ENCODE assay signal across 8 cellular contexts in the genomic region with DNA sequence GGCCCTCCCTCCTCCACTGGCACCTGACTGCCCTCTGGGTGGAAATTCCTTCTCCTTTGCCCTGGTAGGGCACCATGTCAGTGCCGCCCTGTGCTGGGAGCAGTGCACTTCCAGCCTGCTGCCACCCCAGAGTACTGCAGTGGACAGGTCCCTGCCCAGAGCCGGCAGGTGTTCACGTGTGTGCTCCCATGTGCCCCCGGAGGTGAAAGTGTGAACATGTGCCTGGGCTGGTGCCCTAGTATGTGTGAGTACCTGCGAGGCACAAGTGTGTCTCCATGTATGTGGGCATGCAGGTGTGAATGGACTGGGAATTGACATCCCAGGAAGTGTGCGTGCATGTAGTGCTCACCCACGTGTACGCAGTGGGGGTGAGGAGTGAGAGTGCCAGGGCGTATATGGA. TPM values are rescaled to one million over a fixed set of nuclear protein-coding genes. Genes with fewer than 3 reads are reported as not detected.
DNase-seq lines count a peak whose midpoint lies in the region; ATAC-seq and TF ChIP-seq lines count a peak whose summit lies in the region.

No MANE protein-coding gene starts in this region.

- no peak for TF ChIP-seq RAD21 in IMR-90 (IDR thresholded peaks at IDR 0.05; ENCODE audit: low read length)

- H4K5ac ChIP-seq in IMR-90 (ENCODE audit: low read depth, low read length): no peak overlapping the region

- no peaks in the 10 kb centered on the region for H3K36me3 Mint-ChIP-seq in activated T-helper 17 cell treated with anti-CD3 and anti-CD28 coated beads, Interleukin-2, amount 50 U/mL, for 72 hours (ENCODE audit: low read depth)
- peaks cover 7 to 40% (median 12%) of the 10 kb centered on the region in 5 donors for H3K36me3 Mint-ChIP-seq in naive thymus-derived CD4-positive, alpha-beta T cell

- no peaks in the 10 kb centered on the region for H3K27me3 ChIP-seq in DND-41 (ENCODE audit: insufficient read depth, low read length, poor library complexity)
- H3K27me3 ChIP-seq in IMR-90 (ENCODE audit: control insufficient read depth, insufficient read depth, low read length): no peaks in the 10 kb centered on the region
- H3K27me3 ChIP-seq in naive thymus-derived CD4-positive, alpha-beta T cell (ENCODE audit: control insufficient read depth in 2 of 2, insufficient read depth in 2 of 2, low read length in 2 of 2): no peaks in the 10 kb centered on the region
- H3K27me3 ChIP-seq in BE2C: no peaks in the 10 kb centered on the region

- intact Hi-C loops in IMR-90 (cut with micrococcal nuclease): no loop called here
- intact Hi-C loops in naive thymus-derived CD4-positive, alpha-beta T cell (cut with micrococcal nuclease): loop anchor here in 1 of 2 donors (2.0 kb wide), 1 partner anchor 83 kb away; no protein-coding TSS in a partner anchor

- H3K18ac ChIP-seq in IMR-90 (ENCODE audit: low read depth, low read length): no peak overlapping the region

- no peaks in the 10 kb centered on the region for H3K36me3 ChIP-seq in DND-41 (ENCODE audit: insufficient read depth, low read length)
- H3K36me3 ChIP-seq in IMR-90 (ENCODE audit: control insufficient read depth, insufficient read depth, low read length): peaks cover 4% of the 10 kb centered on the region; the same call in 1 of the 2 replicates
- H3K36me3 ChIP-seq in naive thymus-derived CD4-positive, alpha-beta T cell (ENCODE audit: control insufficient read depth in 2 of 3, insufficient read depth in 3 of 3, low read length in 3 of 3): peaks cover 0 to 60% (median 0%) of the 10 kb centered on the region in 3 experiments
- no peaks in the 10 kb centered on the region for H3K36me3 ChIP-seq in BE2C

- H2AK5ac ChIP-seq in IMR-90 (ENCODE audit: low read depth, low read length): no peak overlapping the region

- ATAC-seq in DND-41 (ENCODE audit: insufficient read depth, low read depth) (peak; percentile 48), IMR-90 (ENCODE audit: low read depth) (no peak)
- no peak for ATAC-seq in activated T-helper 17 cell treated with anti-CD3 and anti-CD28 coated beads, Interleukin-2, amount 50 U/mL, for 72 hours (replicated peaks)
- peak; percentile 64 for ATAC-seq in naive thymus-derived CD4-positive, alpha-beta T cell

- no peak overlapping the region for H3K23ac ChIP-seq in IMR-90 (ENCODE audit: low read depth, low read length)

- H3K4me2 ChIP-seq in DND-41 (ENCODE audit: insufficient read depth, low read length): no peak overlapping the region
- no peak overlapping the region for H3K4me2 ChIP-seq in IMR-90 (ENCODE audit: low read depth, low read length)

- no peak overlapping the region for H2BK120ac ChIP-seq in IMR-90 (ENCODE audit: low read depth, low read length)

- no peaks in the 10 kb centered on the region for H3K79me2 ChIP-seq in DND-41 (ENCODE audit: insufficient read depth, low read length)

- no peak overlapping the region for H3K4ac ChIP-seq in IMR-90 (ENCODE audit: low read depth, low read length)

- H3K9ac ChIP-seq in DND-41 (ENCODE audit: low read depth, low read length) (no peak overlapping the region), IMR-90 (ENCODE audit: low read depth, low read length) (no peak overlapping the region)

- H3K9me3 ChIP-seq in DND-41 (ENCODE audit: insufficient read depth, low read length, severe bottlenecking) (no peaks in the 10 kb centered on the region), IMR-90 (ENCODE audit: control insufficient read depth, insufficient read depth, low read length) (no peaks in the 10 kb centered on the region), BE2C (no peaks in the 10 kb centered on the region)
- no peaks in the 10 kb centered on the region for H3K9me3 ChIP-seq in naive thymus-derived CD4-positive, alpha-beta T cell (ENCODE audit: control insufficient read depth in 2 of 3, low read length in 3 of 3)

- peaks cover 9% of the 10 kb centered on the region for H3K4me1 Mint-ChIP-seq in activated T-helper 17 cell treated with anti-CD3 and anti-CD28 coated beads, Interleukin-2, amount 50 U/mL, for 72 hours
- peaks cover 20 to 36% (median 32%) of the 10 kb centered on the region in 7 donors for H3K4me1 Mint-ChIP-seq in naive thymus-derived CD4-positive, alpha-beta T cell

- TF ChIP-seq POLR2A in IMR-90 (IDR thresholded peaks at IDR 0.05; ENCODE audit: low read depth, low read length): no peak

- H3K14ac ChIP-seq in IMR-90 (replicated peaks; ENCODE audit: low read depth, low read length): no peak overlapping the region

- H3K27ac ChIP-seq in DND-41 (ENCODE audit: low read length) (no peak overlapping the region), IMR-90 (ENCODE audit: insufficient read depth, low read length) (no peak overlapping the region)
- peak overlapping the region; percentile 17 for H3K27ac ChIP-seq in naive thymus-derived CD4-positive, alpha-beta T cell (ENCODE audit: low read depth, low read length)

- no peak overlapping the region; the same call in 1 of the 2 replicates for H4K91ac ChIP-seq in IMR-90 (ENCODE audit: insufficient read depth, low read depth, low read length)

- H4K20me1 ChIP-seq in DND-41 (ENCODE audit: insufficient read depth, low read length) (no peaks in the 10 kb centered on the region; the same call in 1 of the 2 replicates), IMR-90 (ENCODE audit: insufficient read depth, low read length) (no peaks in the 10 kb centered on the region)

- H2BK15ac ChIP-seq in IMR-90 (ENCODE audit: low read depth, low read length): no peak overlapping the region

- no peak overlapping the region for H3K4me3 Mint-ChIP-seq in activated T-helper 17 cell treated with anti-CD3 and anti-CD28 coated beads, Interleukin-2, amount 50 U/mL, for 72 hours
- H3K4me3 Mint-ChIP-seq in naive thymus-derived CD4-positive, alpha-beta T cell: peak overlapping the region in 7 of 10 donors; percentile 40 to 62 (median 58)

- dilution Hi-C loops in IMR-90 (cut with HindIII; ENCODE audit: low sequenced_read_pairs, unreplicated experiment): no loop called here

- CTCF ChIA-PET in IMR-90 (lab: Yijun Ruan, JAX): no interaction called here
- CTCF ChIA-PET in naive thymus-derived CD4-positive, alpha-beta T cell (lab: Charles Lee): interaction anchor here (0.8 to 4.3 kb wide), 5 partner anchors 8 to 168 kb away, joined by 3 to 22 read pairs (median 4); a partner anchor contains a TSS

- peaks cover 29% of the 10 kb centered on the region for H3K9me1 ChIP-seq in IMR-90 (ENCODE audit: insufficient read depth, low read length)

- H3K27me3 Mint-ChIP-seq in activated T-helper 17 cell treated with anti-CD3 and anti-CD28 coated beads, Interleukin-2, amount 50 U/mL, for 72 hours: no peaks in the 10 kb centered on the region
- H3K27me3 Mint-ChIP-seq in naive thymus-derived CD4-positive, alpha-beta T cell: no peaks in the 10 kb centered on the region

- no peak overlapping the region for H4K8ac ChIP-seq in IMR-90 (ENCODE audit: low read depth in 2 of 2, low read length in 2 of 2)

- peak overlapping the region; percentile 10 for H3K27ac Mint-ChIP-seq in activated T-helper 17 cell treated with anti-CD3 and anti-CD28 coated beads, Interleukin-2, amount 50 U/mL, for 72 hours
- peak overlapping the region; percentile 52 to 93 (median 75) for H3K27ac Mint-ChIP-seq in naive thymus-derived CD4-positive, alpha-beta T cell

- in situ Hi-C loops in IMR-90 (cut with MboI; ENCODE audit: low sequenced_read_pairs): no loop called here

- H2AFZ ChIP-seq in DND-41 (ENCODE audit: low read depth, low read length) (no peak overlapping the region), IMR-90 (replicated peaks; ENCODE audit: low read length, poor library complexity) (no peak overlapping the region)

- H2BK5ac ChIP-seq in IMR-90 (ENCODE audit: low read depth, low read length, poor library complexity, severe bottlenecking): no peak overlapping the region

- H2AK9ac ChIP-seq in IMR-90 (replicated peaks; ENCODE audit: low read depth, low read length, poor library complexity): peak overlapping the region; percentile 47

- WGBS in IMR-90 (ENCODE audit: extremely low coverage in 2 of 2, insufficient read length in 1 of 2), 2 experiments: 88% methylated on average over 3 of the region's 9 CpGs; no CpG with 5 or more reads in 1 of the 2 experiments

- peaks cover 0 to 9% of the 10 kb centered on the region in 2 experiments; a peak in 1 of 4 replicates for H3K79me1 ChIP-seq in IMR-90 (ENCODE audit: low read depth in 1 of 2, low read length in 2 of 2)

- POLR2A ChIA-PET in IMR-90 (lab: Charles Lee; ENCODE audit: unreplicated experiment): no interaction called here
- POLR2A ChIA-PET in naive thymus-derived CD4-positive, alpha-beta T cell (lab: Charles Lee): interaction anchor here (1.9 to 3.3 kb wide), 2 partner anchors 13 to 33 kb away, joined by 11 to 15 read pairs; a partner anchor contains a TSS

- no TSS peak for BruUV-seq in IMR-90 (replicated peaks; lab: Mats Ljungman, UMichigan)

- H3K4me3 ChIP-seq in DND-41 (ENCODE audit: low read depth in 1 of 2, low read length in 2 of 2) (no peak overlapping the region), IMR-90 (ENCODE audit: insufficient read depth, low read depth, low read length) (no peak overlapping the region), BE2C (ENCODE audit: low read depth, low read length) (no peak overlapping the region)
- H3K4me3 ChIP-seq in naive thymus-derived CD4-positive, alpha-beta T cell (ENCODE audit: low read length): no peak overlapping the region

- H3K9me3 Mint-ChIP-seq in activated T-helper 17 cell treated with anti-CD3 and anti-CD28 coated beads, Interleukin-2, amount 50 U/mL, for 72 hours: no peaks in the 10 kb centered on the region
- H3K9me3 Mint-ChIP-seq in naive thymus-derived CD4-positive, alpha-beta T cell: no peaks in the 10 kb centered on the region

- no peak overlapping the region for H3K56ac ChIP-seq in IMR-90 (ENCODE audit: extremely low read depth, insufficient read depth, low read length)

- DNase-seq in DND-41 (peak; percentile 38), IMR-90 (no peak), epidermal melanocyte (ENCODE audit: insufficient read length, low spot score) (no peak), SW 1271 (lab: John Stamatoyannopoulos, UW) (no peak), C1 segment of cervical spinal cord (lab: John Stamatoyannopoulos, UW) (no peak), BE2C (no peak)
- DNase-seq in naive thymus-derived CD4-positive, alpha-beta T cell: peak in 6 of 9 donors; percentile 12 to 39 (median 32)

- no peak overlapping the region for H2BK20ac ChIP-seq in IMR-90 (ENCODE audit: low read depth, low read length)

- TF ChIP-seq CTCF in DND-41 (IDR thresholded peaks at IDR 0.05; ENCODE audit: borderline replicate concordance, extremely low read depth, low read length, poor library complexity, severe bottlenecking) (peak; percentile 57), IMR-90 (conservative IDR thresholded peaks at IDR 0.05; ENCODE audit: low read depth, low read length) (no peak), BE2C (IDR thresholded peaks at IDR 0.05; ENCODE audit: low read depth, low read length) (no peak)

- H3K4me1 ChIP-seq in DND-41 (ENCODE audit: insufficient read depth, low read length): peaks cover 14% of the 10 kb centered on the region
- H3K4me1 ChIP-seq in IMR-90 (ENCODE audit: control insufficient read depth, insufficient read depth, low read length): peaks cover 8% of the 10 kb centered on the region
- H3K4me1 ChIP-seq in naive thymus-derived CD4-positive, alpha-beta T cell (ENCODE audit: control insufficient read depth in 2 of 2, insufficient read depth in 2 of 2, low read length in 2 of 2): peaks cover 12 to 23% of the 10 kb centered on the region in 2 donors
- H3K4me1 ChIP-seq in BE2C: no peaks in the 10 kb centered on the region

RNA-seq across cellular contexts. Expression of a gene that starts 29.4 kb away (rescaled TPM):
- 0.54 and 0.83 TPM in 2 replicates for total RNA-seq in IMR-90 (2012; rRNA removed)
- 1.3 TPM in 2 replicates for polyA plus RNA-seq in IMR-90 (2012; rRNA removed)
- 1.5 and 1.6 TPM in 2 replicates for polyA plus RNA-seq in IMR-90 (2012; cell fraction: cytosol; rRNA removed)
- 2.5 and 4.1 TPM in 2 replicates for polyA plus RNA-seq in IMR-90 (2012; cell fraction: nucleus; rRNA removed; ENCODE audit: low replicate concordance)
- total RNA-seq in activated T-helper 17 cell treated with anti-CD3 and anti-CD28 coated beads, Interleukin-2, amount 50 U/mL, for 72 hours: 10 to 100 TPM in 1 of 2 donors, 1 to 10 TPM in 1; 1.8 to 14.3 TPM
- 1 to 10 TPM; 1.0 to 3.6 (median 1.4) TPM for total RNA-seq in naive thymus-derived CD4-positive, alpha-beta T cell
- polyA plus RNA-seq in naive thymus-derived CD4-positive, alpha-beta T cell: 1 to 10 TPM; 1.3 to 1.9 TPM
- 15.9 TPM for polyA plus RNA-seq in BE2C (2012; ENCODE audit: insufficient read depth, insufficient read length, low read depth)

RNA-seq across cellular contexts. Expression of a gene that starts 33.4 kb away (rescaled TPM):
- 4.5 and 4.7 TPM in 2 replicates for total RNA-seq in IMR-90 (2012; rRNA removed)
- polyA plus RNA-seq in IMR-90 (2012; rRNA removed): 3.1 and 3.2 TPM in 2 replicates
- 1.5 and 3.4 TPM in 2 replicates for polyA plus RNA-seq in IMR-90 (2012; cell fraction: cytosol; rRNA removed)
- polyA plus RNA-seq in IMR-90 (2012; cell fraction: nucleus; rRNA removed; ENCODE audit: low replicate concordance): 6.1 and 14.6 TPM in 2 replicates
- total RNA-seq in activated T-helper 17 cell treated with anti-CD3 and anti-CD28 coated beads, Interleukin-2, amount 50 U/mL, for 72 hours: 1 to 10 TPM in 1 of 2 donors, under 1 TPM in 1; 0.90 to 1.7 TPM
- 10 to 100 TPM in 4 of 5 experiments, 1 to 10 TPM in 1; 7.3 to 43.4 (median 22.5) TPM for total RNA-seq in naive thymus-derived CD4-positive, alpha-beta T cell
- 10 to 100 TPM in 1 of 2 donors, 1 to 10 TPM in 1; 6.0 to 16.7 TPM for polyA plus RNA-seq in naive thymus-derived CD4-positive, alpha-beta T cell
- polyA plus RNA-seq in BE2C (2012; ENCODE audit: insufficient read depth, insufficient read length, low read depth): 0.09 TPM

Comparison
In these comparisons a context has a peak if more than half of its experiments do, and no peak if none do; other contexts are left out.
1. ATAC-seq: peak in DND-41 (single experiment) and naive thymus-derived CD4-positive, alpha-beta T cell (single experiment); none in IMR-90 (single experiment) and activated T-helper 17 cell treated with anti-CD3 and anti-CD28 coated beads, Interleukin-2, amount 50 U/mL, for 72 hours (single experiment).
2. DNase-seq: peak in DND-41 (single experiment) and naive thymus-derived CD4-positive, alpha-beta T cell (6 of 9); none in IMR-90 (single experiment), epidermal melanocyte (single experiment), SW 1271 (0 of 2), C1 segment of cervical spinal cord (0 of 14) and BE2C (single experiment).